Comparison of ENCODE assay signal across 10 cellular contexts in the genomic region with DNA sequence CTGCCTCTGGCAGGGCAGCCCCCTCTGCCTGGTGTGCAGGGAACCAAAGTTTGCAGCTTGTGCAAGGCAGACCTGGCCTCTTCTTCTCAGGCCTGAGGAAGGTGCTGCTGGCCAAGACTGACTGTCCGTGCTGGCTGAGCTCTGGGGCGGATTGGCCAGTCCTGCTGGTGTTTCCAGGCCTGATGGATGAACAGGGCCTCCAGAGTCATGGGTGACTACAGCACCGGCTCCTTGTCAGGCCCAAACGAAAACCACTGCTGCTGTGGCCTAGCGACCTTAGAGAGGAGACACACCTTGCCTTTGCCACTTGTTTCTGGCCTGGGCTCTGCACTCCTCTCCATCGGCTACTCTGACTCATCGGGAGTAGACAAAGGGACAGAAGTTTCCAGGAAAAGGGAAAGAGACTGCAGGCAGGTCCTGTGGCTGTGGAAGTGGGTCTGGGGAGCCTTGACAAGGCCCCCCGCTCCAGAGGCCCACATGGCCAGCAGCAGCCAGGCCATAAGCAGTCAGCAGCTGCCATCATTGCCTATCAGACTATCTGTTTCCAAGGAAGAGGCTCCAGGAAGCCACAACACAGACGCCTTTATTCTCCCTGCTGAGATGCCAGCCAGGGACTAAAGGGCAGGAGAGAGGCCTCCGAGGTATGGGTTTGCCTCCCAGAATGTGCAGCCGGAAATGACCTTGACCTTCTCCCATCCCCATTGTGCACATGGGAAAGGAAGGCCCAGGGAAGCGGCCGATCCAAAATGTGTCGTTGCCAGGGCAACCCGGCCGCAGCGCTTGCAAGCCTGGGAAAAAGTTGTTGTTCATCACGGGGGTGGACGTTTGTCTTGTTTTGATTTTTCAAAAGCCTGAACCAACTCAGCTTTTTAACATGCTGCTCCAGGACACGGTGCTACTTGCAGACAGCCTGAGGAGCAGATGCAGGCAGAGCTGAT.
DNase-seq lines count a peak whose midpoint lies in the region; ATAC-seq and TF ChIP-seq lines count a peak whose summit lies in the region.
"Had no signal": no experiment of that assay in that cellular context is flagged by ENCODE, and none has a peak within 500 bp of the region (broad histone marks: within the 10 kb centered on the region; RNA-seq: fewer than 3 reads in every experiment).

No MANE protein-coding gene starts in this region.

- TF ChIP-seq CTCF in RWPE2 (IDR thresholded peaks at IDR 0.05; ENCODE audit: poor library complexity, severe bottlenecking) (no peak), thyroid gland (IDR thresholded peaks at IDR 0.05) (no peak)

- 64% methylated on average over 18 to 19 of the region's 20 CpGs for WGBS in thyroid gland, 2 donors

- intact Hi-C loops in thyroid gland (cut with DNase I), result no loop called here

- no peaks in the 10 kb centered on the region for H3K9me3 ChIP-seq in RWPE2 (ENCODE audit: severe bottlenecking)
- H3K9me3 ChIP-seq in thyroid gland, result no peaks in the 10 kb centered on the region

- H3K27ac ChIP-seq in RWPE2 (ENCODE audit: poor library complexity, severe bottlenecking), result no peak overlapping the region
- H3K27ac ChIP-seq in thyroid gland, result peak overlapping the region in 2 of 3 donors; percentile 43 to 50

- H3K27me3 ChIP-seq in RWPE2 (ENCODE audit: insufficient read depth, poor library complexity, severe bottlenecking) (no peaks in the 10 kb centered on the region), thyroid gland (no peaks in the 10 kb centered on the region)

- no peak overlapping the region for H3K4me3 ChIP-seq in RWPE2 (ENCODE audit: severe bottlenecking)
- no peak overlapping the region for H3K4me3 ChIP-seq in thyroid gland (replicated peaks in 1 of 3)
- H3K4me3 ChIP-seq: GM23338 had no signal

- TF ChIP-seq POLR2A in thyroid gland (IDR thresholded peaks at IDR 0.05), result no peak

- no peaks in the 10 kb centered on the region for H3K4me1 ChIP-seq in RWPE2 (ENCODE audit: insufficient read depth, poor library complexity, severe bottlenecking)
- H3K4me1 ChIP-seq in thyroid gland, result peaks cover 6 to 37% of the 10 kb centered on the region in 2 donors

- H3K36me3 ChIP-seq in RWPE2 (ENCODE audit: low read depth), result no peaks in the 10 kb centered on the region
- no peaks in the 10 kb centered on the region for H3K36me3 ChIP-seq in thyroid gland

- ATAC-seq in RWPE2 (ENCODE audit: low read depth) (no peak), esophagus mucosa (peak; percentile 25), GM21515 (IDR thresholded peaks at IDR 0.05; ENCODE audit: unreplicated experiment) (no peak), GM21390 (IDR thresholded peaks at IDR 0.05; ENCODE audit: unreplicated experiment) (no peak), HG03469 (IDR thresholded peaks at IDR 0.05; ENCODE audit: unreplicated experiment) (no peak)
- ATAC-seq: GM23338 had no signal

- peak; percentile 69 for DNase-seq in RWPE2 (ENCODE audit: low spot score)
- DNase-seq in middle frontal gyrus (ENCODE audit: extremely low spot score, low spot score), result peak; percentile 16
- DNase-seq in thyroid gland, result peak in 1 of 2 donors; percentile 10
- DNase-seq in stimulated activated CD4-positive, alpha-beta T cell treated with anti-CD3 and anti-CD28 coated beads, Interleukin-4, amount 100 ng/mL, for 4 hours, result no peak
- DNase-seq: islet precursor cell had no signal

Comparison
In these comparisons a context has a peak if more than half of its experiments do, and no peak if none do; other contexts are left out.
1. DNase-seq: peak in RWPE2 (single experiment) and middle frontal gyrus (single experiment); none in stimulated activated CD4-positive, alpha-beta T cell treated with anti-CD3 and anti-CD28 coated beads, Interleukin-4, amount 100 ng/mL, for 4 hours (0 of 2).